Comparison of ENCODE assay signal across 24 cellular contexts in genomic region chr4:821181-821591, GRCh38. TPM values are rescaled to one million over a fixed set of nuclear protein-coding genes. Genes with fewer than 3 reads are reported as not detected.
"Had no signal": no experiment of that assay in that cellular context is flagged by ENCODE, and none has a peak within 500 bp of the region (broad histone marks: within the 10 kb centered on the region; RNA-seq: fewer than 3 reads in every experiment).

No MANE protein-coding gene starts in this region.

- DNase-seq: activated B cell treated with CpG ODN at 0.5 μM for 24 hours; activated CD4-positive, alpha-beta T cell treated with anti-CD3 and anti-CD28 coated beads for 1 hour; activated CD4-positive, alpha-beta T cell treated with anti-CD3 and anti-CD28 coated beads, Interleukin-2, amount 10 ng/mL, durations not matched to agents 24 days and 14 days; activated CD4-positive, alpha-beta T cell treated with anti-CD3 and anti-CD28 coated beads, Interleukin-2, amount 50 U/mL, for 48 hours; activated CD8-positive, alpha-beta memory T cell treated with anti-CD3 and anti-CD28 coated beads, Interleukin-2, amount 10 ng/mL, durations not matched to agents 7 days and 5 days; activated gamma-delta T cell; activated naive CD4-positive, alpha-beta T cell treated with anti-CD3 and anti-CD28 coated beads, Interleukin-2, amount 10 ng/mL, durations not matched to agents 7 days and 5 days; activated naive CD8-positive, alpha-beta T cell treated with anti-CD3 and anti-CD28 coated beads for 36 hours; activated T-cell treated with anti-CD3 and anti-CD28 coated beads, Interleukin-2, amount 50 U/mL, for 24 hours; brain microvascular endothelial cell; Karpas-422; MM.1S; NCI-H1105; NCI-H1436; NCI-H1694 treated with DMSO at 0.1 percent for 48 hours; NCI-H2029 treated with DMSO at 0.1 percent for 48 hours; NCI-H345; NCI-H510A; NCI-H526 treated with DMSO at 0.1 percent for 48 hours; NCI-H82; SHP77 treated with DMSO at 0.1 percent for 48 hours had no signal

- H3K36me3 ChIP-seq: brain microvascular endothelial cell, cardiac muscle cell, Peyer's patch had no signal

- H3K9me3 ChIP-seq: Peyer's patch had no signal

- ATAC-seq: activated CD8-positive, alpha-beta memory T cell treated with anti-CD3 and anti-CD28 coated beads, Interleukin-2, amount 10 ng/mL, durations not matched to agents 7 days and 5 days; K562 had no signal

- H3K4me3 ChIP-seq: cardiac muscle cell, K562, Peyer's patch had no signal

RNA-seq across cellular contexts. Expression of gene CPLX1, which starts 4.7 kb away (rescaled TPM):
- total RNA-seq: activated B cell treated with CpG ODN at 0.5 μM for 24 hours had no signal
